ENCODE assay signal across 8 cellular contexts in the genomic region with DNA sequence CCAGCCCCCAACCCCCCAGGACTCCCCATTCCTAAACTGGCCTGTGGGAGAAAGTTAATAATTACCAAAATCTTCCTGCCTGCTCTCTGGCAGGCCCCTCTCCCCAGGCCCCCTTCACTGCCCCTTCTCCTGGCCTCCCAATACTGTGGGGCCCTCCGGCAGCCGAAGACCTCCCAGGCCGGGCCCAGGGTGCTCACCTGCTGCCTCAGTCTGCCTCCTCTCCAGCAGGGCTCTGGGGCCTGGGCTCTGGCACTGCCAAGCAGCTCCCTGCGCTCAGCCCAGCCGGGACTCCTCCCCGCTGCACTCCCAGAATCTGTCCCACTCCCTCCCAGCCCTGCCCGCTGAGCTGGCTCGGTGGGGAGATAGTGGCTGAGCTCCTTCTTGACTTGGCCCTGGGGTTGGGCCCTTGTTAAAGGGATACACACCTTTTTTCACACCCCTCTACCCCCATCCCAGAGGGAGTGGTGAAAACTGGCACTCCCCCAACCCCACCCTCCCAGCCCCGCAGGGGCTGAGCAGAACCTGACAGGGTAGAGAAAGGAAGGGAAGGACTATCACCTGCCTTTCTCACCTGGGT. TPM values are rescaled to one million over a fixed set of nuclear protein-coding genes. Genes with fewer than 3 reads are reported as not detected.
DNase-seq lines count a peak whose midpoint lies in the region; ATAC-seq and TF ChIP-seq lines count a peak whose summit lies in the region.

A gene with protein sequence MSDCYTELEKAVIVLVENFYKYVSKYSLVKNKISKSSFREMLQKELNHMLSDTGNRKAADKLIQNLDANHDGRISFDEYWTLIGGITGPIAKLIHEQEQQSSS (minus strand): TSS at position 383 of the 577 bp plus-strand sequence. CDS start 4,986 bp downstream, outside the sequence.

- H3K36me3 ChIP-seq in ES-I3 (ENCODE audit: insufficient read depth, low read length) (no peaks in the 10 kb centered on the region), adipocyte (ENCODE audit: control insufficient read depth, insufficient read depth, low read length, severe bottlenecking) (peaks cover 3% of the 10 kb centered on the region), heart right ventricle (peaks cover 0 to 1% (median 0%) of the 10 kb centered on the region in 9 donors), prostate gland (peaks cover 0 to under 1% of the 10 kb centered on the region in 2 donors)

- H3K27ac ChIP-seq in heart right ventricle (peak within 1 kb of the TSS; percentile 41 to 91 (median 86)), prostate gland (peak within 1 kb of the TSS; percentile 80 to 91)

- no peaks in the 10 kb centered on the region for H3K27me3 ChIP-seq in adipocyte (replicated peaks; ENCODE audit: control insufficient read depth, insufficient read depth, low read length)
- no peaks in the 10 kb centered on the region for H3K27me3 ChIP-seq in heart right ventricle
- no peaks in the 10 kb centered on the region for H3K27me3 ChIP-seq in prostate gland (replicated peaks; ENCODE audit: insufficient read depth)

- peak; percentile 93 for TF ChIP-seq POLR2A in prostate gland (IDR thresholded peaks at IDR 0.05)

- ATAC-seq in heart right ventricle (peak; percentile 53 to 84 (median 72)), HG03565 (IDR thresholded peaks at IDR 0.05; ENCODE audit: unreplicated experiment) (no peak), GM21447 (IDR thresholded peaks at IDR 0.05; ENCODE audit: unreplicated experiment) (no peak)
- no peak for ATAC-seq in activated CD4-positive, CD25-positive, alpha-beta regulatory T cell treated with anti-CD3 and anti-CD28 coated beads, Interleukin-2, amount 50 U/mL, for 24 hours

- TF ChIP-seq CTCF in heart right ventricle (IDR thresholded peaks at IDR 0.05): no peak
- peak in 1 of 4 experiments; percentile 17 for TF ChIP-seq CTCF in prostate gland (IDR thresholded peaks at IDR 0.05)

- 37 to 43% methylated on average over 9 of the region's 9 CpGs for WGBS in heart right ventricle, 2 donors
- 15% methylated on average over 9 of the region's 9 CpGs for WGBS in prostate gland

- DNase-seq in adipocyte (ENCODE audit: low read depth) (peak; percentile 85), heart right ventricle (peak; percentile 74 to 80), prostate gland (ENCODE audit: low spot score) (peak; percentile 73)
- no peak for DNase-seq in stimulated activated CD8-positive, alpha-beta memory T cell treated with anti-CD3 and anti-CD28 coated beads, Interleukin-4, amount 100 ng/mL, for 48 hours

- intact Hi-C loops in heart right ventricle (cut with DNase I) (loop anchor here in 2 of 10 donors (5.0 to 10.0 kb wide), 2 partner anchors 78 to 81 kb away; a partner anchor contains a TSS), prostate gland (cut with DNase I) (loop anchor here (2.0 kb wide), 1 partner anchor 20 kb away; no protein-coding TSS in a partner anchor)

- peak within 1 kb of the TSS; percentile 91 for H3K4me3 ChIP-seq in adipocyte (ENCODE audit: low read length)
- peak within 1 kb of the TSS; percentile 30 to 67 (median 58) for H3K4me3 ChIP-seq in heart right ventricle
- H3K4me3 ChIP-seq in prostate gland: peak within 1 kb of the TSS; percentile 46 to 51

- peaks cover 37% of the 10 kb centered on the region for H3K4me1 ChIP-seq in ES-I3 (ENCODE audit: insufficient read depth, low read length)
- peaks cover 61% of the 10 kb centered on the region for H3K4me1 ChIP-seq in adipocyte (ENCODE audit: control insufficient read depth, insufficient read depth, low read length)
- peaks cover 13 to 66% (median 42%) of the 10 kb centered on the region in 9 donors for H3K4me1 ChIP-seq in heart right ventricle
- peaks cover 4% of the 10 kb centered on the region for H3K4me1 ChIP-seq in prostate gland (replicated peaks)

- H3K9ac ChIP-seq in ES-I3 (ENCODE audit: low read depth, low read length): peak within 1 kb of the TSS; percentile 58; the same call in 1 of the 2 replicates
- peak within 1 kb of the TSS; percentile 95 for H3K9ac ChIP-seq in adipocyte (ENCODE audit: low read length)

- H3K9me3 ChIP-seq in ES-I3 (ENCODE audit: control insufficient read depth, insufficient read depth, low read length) (no peaks in the 10 kb centered on the region), adipocyte (ENCODE audit: control insufficient read depth, low read length) (no peaks in the 10 kb centered on the region), heart right ventricle (no peaks in the 10 kb centered on the region), prostate gland (no peaks in the 10 kb centered on the region)

RNA-seq across cellular contexts. Expression of the gene that starts here (rescaled TPM):
- total RNA-seq in heart right ventricle (10 to 100 TPM; 28.8 to 68.2 (median 40.2) TPM), prostate gland (100 to 1,000 TPM in 1 of 2 donors, 10 to 100 TPM in 1; 78.4 to 165 TPM)
- polyA plus RNA-seq in heart right ventricle: 100 to 1,000 TPM in 1 of 2 donors, 10 to 100 TPM in 1; 98.6 to 176 TPM

Comparison
In these comparisons a context has a peak if more than half of its experiments do, and no peak if none do; other contexts are left out.
1. ATAC-seq: peak in heart right ventricle (8 of 8); none in HG03565 (single experiment), GM21447 (single experiment) and activated CD4-positive, CD25-positive, alpha-beta regulatory T cell treated with anti-CD3 and anti-CD28 coated beads, Interleukin-2, amount 50 U/mL, for 24 hours (0 of 2).
2. Peak in every context shown above with its lines, with median percentiles within 50 percentile points of each other: H3K4me3 ChIP-seq.